8 cellular contexts compared by ENCODE assay signal in the genomic region with DNA sequence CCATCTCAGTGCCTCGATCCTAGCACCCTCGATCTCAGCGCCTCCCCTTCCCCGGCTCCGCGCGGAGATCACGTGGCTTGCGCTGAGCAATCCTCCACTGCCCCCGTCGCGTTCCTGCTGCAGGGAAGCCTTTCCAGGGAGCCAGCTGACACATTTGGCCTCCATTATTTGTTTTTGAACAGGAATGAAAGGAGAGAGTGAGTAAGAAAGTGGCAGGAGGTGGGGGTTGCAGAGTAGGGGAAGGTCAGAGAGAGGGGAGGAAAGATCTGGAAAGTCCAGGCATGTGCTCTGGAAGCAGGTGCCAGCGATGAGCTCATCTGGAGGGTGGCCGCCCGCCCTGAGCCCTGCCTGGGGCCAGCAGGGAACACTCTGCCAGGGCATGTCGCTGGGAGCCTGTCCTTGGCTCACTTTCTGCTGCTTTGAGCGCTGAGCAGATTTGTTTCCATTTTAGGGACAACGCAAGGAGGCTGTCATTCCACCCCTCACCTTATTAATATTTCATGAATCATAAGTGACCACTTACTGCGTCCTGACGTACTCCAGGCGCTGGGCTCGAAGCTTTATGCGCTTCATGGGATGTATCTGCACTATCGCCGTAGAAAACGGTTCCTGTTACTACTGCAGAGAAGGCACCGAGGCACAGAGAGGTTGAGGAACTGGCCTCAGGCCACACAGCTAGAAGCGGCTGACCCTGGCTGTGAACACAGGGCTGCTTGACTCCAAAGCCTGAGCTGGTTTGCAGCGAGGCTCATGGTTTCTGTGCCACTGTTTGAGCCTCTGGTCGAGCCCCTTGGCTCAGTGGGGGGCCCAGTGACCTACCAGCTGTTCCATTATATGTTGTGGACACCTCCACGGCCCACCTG.
DNase-seq lines count a peak whose midpoint lies in the region; ATAC-seq and TF ChIP-seq lines count a peak whose summit lies in the region.

No MANE protein-coding gene starts in this region.

- peaks cover 2% of the 10 kb centered on the region for H3K36me3 Mint-ChIP-seq in activated T-helper 1 cell treated with anti-CD3 and anti-CD28 coated beads, Interleukin-12 subunit alpha, Interleukin-12 subunit beta, Interleukin-2, Interleukin-4 antibody, amounts not matched to agents 30 ng/mL and 10 ng/mL and 1 ng/mL, durations not matched to agents 14 hours and 24 hours and 36 hours (ENCODE audit: low read depth)
- peaks cover 29% of the 10 kb centered on the region for H3K36me3 Mint-ChIP-seq in activated CD4-positive, alpha-beta memory T cell treated with anti-CD3 and anti-CD28 coated beads, Interleukin-2, amount 10 ng/mL, durations not matched to agents 7 days and 5 days (ENCODE audit: low read depth)

- peak overlapping the region; percentile 99 for H3K4me2 ChIP-seq in BLaER1

- no peaks in the 10 kb centered on the region for H3K27me3 Mint-ChIP-seq in activated T-helper 1 cell treated with anti-CD3 and anti-CD28 coated beads, Interleukin-12 subunit alpha, Interleukin-12 subunit beta, Interleukin-2, Interleukin-4 antibody, amounts not matched to agents 30 ng/mL and 10 ng/mL and 1 ng/mL, durations not matched to agents 14 hours and 24 hours and 36 hours (ENCODE audit: insufficient read depth)
- H3K27me3 Mint-ChIP-seq in activated CD4-positive, alpha-beta memory T cell treated with anti-CD3 and anti-CD28 coated beads, Interleukin-2, amount 10 ng/mL, durations not matched to agents 7 days and 5 days: no peaks in the 10 kb centered on the region

- intact Hi-C loops in activated T-helper 1 cell treated with anti-CD3 and anti-CD28 coated beads, Interleukin-12 subunit alpha, Interleukin-12 subunit beta, Interleukin-2, Interleukin-4 antibody, amounts not matched to agents 30 ng/mL and 10 ng/mL and 1 ng/mL, durations not matched to agents 14 hours and 24 hours and 36 hours (cut with micrococcal nuclease): no loop called here

- H3K4me3 ChIP-seq in BLaER1: no peak overlapping the region
- H3K4me3 ChIP-seq in RWPE2 (ENCODE audit: severe bottlenecking): no peak overlapping the region

- peak overlapping the region; percentile 32; the same call in 1 of the 2 replicates for H3K9ac ChIP-seq in BLaER1

- POLR2A ChIA-PET in activated CD4-positive, alpha-beta memory T cell treated with anti-CD3 and anti-CD28 coated beads, Interleukin-2, amount 10 ng/mL, durations not matched to agents 7 days and 5 days (lab: Charles Lee): interaction anchor here (1.0 to 2.2 kb wide), 6 partner anchors 10 to 23 kb away, joined by 3 to 7 read pairs (median 4); no protein-coding TSS in a partner anchor

- H3K4me3 Mint-ChIP-seq in activated T-helper 1 cell treated with anti-CD3 and anti-CD28 coated beads, Interleukin-12 subunit alpha, Interleukin-12 subunit beta, Interleukin-2, Interleukin-4 antibody, amounts not matched to agents 30 ng/mL and 10 ng/mL and 1 ng/mL, durations not matched to agents 14 hours and 24 hours and 36 hours: no peak overlapping the region
- no peak overlapping the region for H3K4me3 Mint-ChIP-seq in activated CD4-positive, alpha-beta memory T cell treated with anti-CD3 and anti-CD28 coated beads, Interleukin-2, amount 10 ng/mL, durations not matched to agents 7 days and 5 days

- no peak for TF ChIP-seq CTCF in RWPE2 (IDR thresholded peaks at IDR 0.05; ENCODE audit: poor library complexity, severe bottlenecking)

- DNase-seq in RWPE2 (ENCODE audit: low spot score) (no peak), fibroblast of the conjunctiva (ENCODE audit: low read depth) (peak; percentile 93), nucleus accumbens (lab: John Stamatoyannopoulos, UW) (peak in 51 of 56 donors; percentile 11 to 92 (median 62))
- DNase-seq in activated T-helper 1 cell treated with anti-CD3 and anti-CD28 coated beads, Interleukin-12 subunit alpha, Interleukin-12 subunit beta, Interleukin-2, Interleukin-4 antibody, amounts not matched to agents 30 ng/mL and 10 ng/mL and 1 ng/mL, durations not matched to agents 14 hours and 24 hours and 36 hours (ENCODE audit: low spot score): no peak
- DNase-seq in activated CD4-positive, alpha-beta memory T cell treated with anti-CD3 and anti-CD28 coated beads, Interleukin-2, amount 10 ng/mL, durations not matched to agents 7 days and 5 days: no peak

- H3K9me3 Mint-ChIP-seq in activated T-helper 1 cell treated with anti-CD3 and anti-CD28 coated beads, Interleukin-12 subunit alpha, Interleukin-12 subunit beta, Interleukin-2, Interleukin-4 antibody, amounts not matched to agents 30 ng/mL and 10 ng/mL and 1 ng/mL, durations not matched to agents 14 hours and 24 hours and 36 hours: no peaks in the 10 kb centered on the region
- H3K9me3 Mint-ChIP-seq in activated CD4-positive, alpha-beta memory T cell treated with anti-CD3 and anti-CD28 coated beads, Interleukin-2, amount 10 ng/mL, durations not matched to agents 7 days and 5 days: no peaks in the 10 kb centered on the region

- CTCF ChIA-PET in activated CD4-positive, alpha-beta memory T cell treated with anti-CD3 and anti-CD28 coated beads, Interleukin-2, amount 10 ng/mL, durations not matched to agents 7 days and 5 days (lab: Charles Lee): interaction anchor here (0.6 to 2.2 kb wide), 3 partner anchors 22 to 71 kb away, joined by 3 to 7 read pairs (median 3); no protein-coding TSS in a partner anchor

- H4K20me1 ChIP-seq in BLaER1: peaks cover 43% of the 10 kb centered on the region; the same call in 1 of the 2 replicates

- no peaks in the 10 kb centered on the region for H3K27me3 ChIP-seq in BLaER1
- H3K27me3 ChIP-seq in RWPE2 (ENCODE audit: insufficient read depth, poor library complexity, severe bottlenecking): no peaks in the 10 kb centered on the region

- peak overlapping the region; percentile 99 for H3K27ac ChIP-seq in BLaER1
- peak overlapping the region; percentile 95 for H3K27ac ChIP-seq in RWPE2 (ENCODE audit: poor library complexity, severe bottlenecking)

- H3K36me3 ChIP-seq in BLaER1 (no peaks in the 10 kb centered on the region), RWPE2 (ENCODE audit: low read depth) (peaks cover 14% of the 10 kb centered on the region)

- H3K4me1 Mint-ChIP-seq in activated T-helper 1 cell treated with anti-CD3 and anti-CD28 coated beads, Interleukin-12 subunit alpha, Interleukin-12 subunit beta, Interleukin-2, Interleukin-4 antibody, amounts not matched to agents 30 ng/mL and 10 ng/mL and 1 ng/mL, durations not matched to agents 14 hours and 24 hours and 36 hours (ENCODE audit: low read depth): peaks cover 51% of the 10 kb centered on the region
- peaks cover 60% of the 10 kb centered on the region for H3K4me1 Mint-ChIP-seq in activated CD4-positive, alpha-beta memory T cell treated with anti-CD3 and anti-CD28 coated beads, Interleukin-2, amount 10 ng/mL, durations not matched to agents 7 days and 5 days

- ATAC-seq in RWPE2 (ENCODE audit: low read depth) (peak; percentile 6; the same call in 2 of the 3 replicates), GM19455 (IDR thresholded peaks at IDR 0.05; ENCODE audit: unreplicated experiment) (no peak), GM21723 (IDR thresholded peaks at IDR 0.05; ENCODE audit: unreplicated experiment) (no peak)

- H3K4me1 ChIP-seq in BLaER1 (peaks cover 100% of the 10 kb centered on the region), RWPE2 (ENCODE audit: insufficient read depth, poor library complexity, severe bottlenecking) (peaks cover 91% of the 10 kb centered on the region)

- H3K9me3 ChIP-seq in BLaER1 (no peaks in the 10 kb centered on the region), RWPE2 (ENCODE audit: severe bottlenecking) (no peaks in the 10 kb centered on the region)

- H3K27ac Mint-ChIP-seq in activated T-helper 1 cell treated with anti-CD3 and anti-CD28 coated beads, Interleukin-12 subunit alpha, Interleukin-12 subunit beta, Interleukin-2, Interleukin-4 antibody, amounts not matched to agents 30 ng/mL and 10 ng/mL and 1 ng/mL, durations not matched to agents 14 hours and 24 hours and 36 hours: no peak overlapping the region
- no peak overlapping the region for H3K27ac Mint-ChIP-seq in activated CD4-positive, alpha-beta memory T cell treated with anti-CD3 and anti-CD28 coated beads, Interleukin-2, amount 10 ng/mL, durations not matched to agents 7 days and 5 days

Comparison
In these comparisons a context has a peak if more than half of its experiments do, and no peak if none do; other contexts are left out.
1. DNase-seq: peak in fibroblast of the conjunctiva (single experiment) and nucleus accumbens (51 of 56); none in RWPE2 (single experiment), activated T-helper 1 cell treated with anti-CD3 and anti-CD28 coated beads, Interleukin-12 subunit alpha, Interleukin-12 subunit beta, Interleukin-2, Interleukin-4 antibody, amounts not matched to agents 30 ng/mL and 10 ng/mL and 1 ng/mL, durations not matched to agents 14 hours and 24 hours and 36 hours (single experiment) and activated CD4-positive, alpha-beta memory T cell treated with anti-CD3 and anti-CD28 coated beads, Interleukin-2, amount 10 ng/mL, durations not matched to agents 7 days and 5 days (single experiment).